Comparison of ENCODE assay signal across 4 cellular contexts in genomic region chr7:152897401-152897800, GRCh38.
"Had no signal": no experiment of that assay in that cellular context is flagged by ENCODE, and none has a peak within 500 bp of the region (broad histone marks: within the 10 kb centered on the region; RNA-seq: fewer than 3 reads in every experiment).

No MANE protein-coding gene starts in this region.

- H3K4me2 ChIP-seq: GM23338 had no signal

- H3K4me3 ChIP-seq: GM23338 had no signal

- H3K9me3 Mint-ChIP-seq: H9 had no signal

- DNase-seq: H9, HCEC 1CT, IMR-90 had no signal

- H3K4me3 Mint-ChIP-seq: GM23338, H9 had no signal

- H3K4me1 Mint-ChIP-seq: GM23338 had no signal

- H2AFZ ChIP-seq: GM23338 had no signal

- H3K27ac Mint-ChIP-seq: GM23338, H9 had no signal

- ATAC-seq: GM23338 had no signal
